ENCODE assay signal across 8 cellular contexts in the genomic region with DNA sequence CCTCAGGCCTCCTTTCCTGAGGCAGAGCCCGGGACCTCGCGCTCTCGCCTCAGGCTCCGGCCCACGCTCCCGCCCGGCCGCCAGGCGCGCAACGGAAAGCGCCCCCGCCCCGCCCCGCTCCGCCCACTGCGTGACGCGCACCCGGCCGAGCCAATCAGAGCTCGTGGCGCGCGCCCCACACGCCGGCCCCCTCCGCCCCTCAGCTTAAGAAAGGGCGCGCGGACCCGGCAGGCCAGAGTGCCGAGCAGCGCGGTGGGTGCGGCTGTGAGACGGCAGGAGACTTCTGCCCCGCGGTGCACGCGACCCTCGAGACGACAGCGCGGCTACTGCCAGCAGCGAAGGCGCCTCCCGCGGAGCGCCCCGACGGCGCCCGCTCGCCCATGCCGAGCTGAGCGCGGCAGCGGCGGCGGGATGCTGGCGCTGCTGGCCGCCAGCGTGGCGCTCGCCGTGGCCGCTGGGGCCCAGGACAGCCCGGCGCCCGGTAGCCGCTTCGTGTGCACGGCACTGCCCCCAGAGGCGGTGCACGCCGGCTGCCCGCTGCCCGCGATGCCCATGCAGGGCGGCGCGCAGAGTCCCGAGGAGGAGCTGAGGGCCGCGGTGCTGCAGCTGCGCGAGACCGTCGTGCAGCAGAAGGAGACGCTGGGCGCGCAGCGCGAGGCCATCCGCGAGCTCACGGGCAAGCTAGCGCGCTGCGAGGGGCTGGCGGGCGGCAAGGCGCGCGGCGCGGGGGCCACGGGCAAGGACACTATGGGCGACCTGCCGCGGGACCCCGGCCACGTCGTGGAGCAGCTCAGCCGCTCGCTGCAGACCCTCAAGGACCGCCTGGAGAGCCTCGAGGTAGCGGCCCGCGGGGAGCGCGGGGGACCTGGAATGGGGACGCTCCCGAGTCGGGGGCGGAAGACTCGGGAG. TPM values are rescaled to one million over a fixed set of nuclear protein-coding genes. Genes with fewer than 3 reads are reported as not detected.
A peak's percentile ranks its signal among the peaks of the same experiment; 100 is the strongest.
DNase-seq lines count a peak whose midpoint lies in the region; ATAC-seq, FAIRE-seq and TF ChIP-seq lines count a peak whose summit lies in the region.

A gene with protein sequence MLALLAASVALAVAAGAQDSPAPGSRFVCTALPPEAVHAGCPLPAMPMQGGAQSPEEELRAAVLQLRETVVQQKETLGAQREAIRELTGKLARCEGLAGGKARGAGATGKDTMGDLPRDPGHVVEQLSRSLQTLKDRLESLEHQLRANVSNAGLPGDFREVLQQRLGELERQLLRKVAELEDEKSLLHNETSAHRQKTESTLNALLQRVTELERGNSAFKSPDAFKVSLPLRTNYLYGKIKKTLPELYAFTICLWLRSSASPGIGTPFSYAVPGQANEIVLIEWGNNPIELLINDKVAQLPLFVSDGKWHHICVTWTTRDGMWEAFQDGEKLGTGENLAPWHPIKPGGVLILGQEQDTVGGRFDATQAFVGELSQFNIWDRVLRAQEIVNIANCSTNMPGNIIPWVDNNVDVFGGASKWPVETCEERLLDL (plus strand): TSS at position 235 of the 909 bp plus-strand sequence. CDS start 177 bp downstream, at position 412.

- no peak for TF ChIP-seq POLR2A in HepG2 (IDR thresholded peaks at IDR 0.05; ENCODE audit: insufficient read depth in 1 of 2, low read depth in 2 of 2, low read length in 2 of 2)

- intact Hi-C loops in HepG2 (cut with micrococcal nuclease; ENCODE audit: unreplicated experiment), result no loop called here

- H3K9me3 Mint-ChIP-seq in activated naive CD8-positive, alpha-beta T cell treated with anti-CD3 and anti-CD28 coated beads, Interleukin-2, amount 10 ng/mL, durations not matched to agents 7 days and 5 days, result peaks cover 3% of the 10 kb centered on the region

- in situ Hi-C loops in HepG2 (cut with HindIII; ENCODE audit: extremely low pct_ligation_motif_present, low pct_unique_long_range_greater_than_20kb), result no loop called here

- 7% methylated on average over 130 of the region's 130 CpGs for WGBS in liver
- 86% methylated on average over 85 of the region's 130 CpGs for whole genome bisulfite sequencing in HepG2 (ENCODE audit: low lambda C conversion rate)

- H3K4me3 Mint-ChIP-seq in activated naive CD8-positive, alpha-beta T cell treated with anti-CD3 and anti-CD28 coated beads, Interleukin-2, amount 10 ng/mL, durations not matched to agents 7 days and 5 days, result no peak within 1 kb of the TSS

- H3K9ac ChIP-seq in liver (ENCODE audit: low read depth in 1 of 2, low read length in 2 of 2), result no peak within 1 kb of the TSS
- H3K9ac ChIP-seq in HepG2 (ENCODE audit: insufficient read depth, low read depth, low read length), result no peak within 1 kb of the TSS
- H3K9ac ChIP-seq in iPS-18a (ENCODE audit: low read length), result peak within 1 kb of the TSS; percentile 6

- H3K79me2 ChIP-seq in HepG2 (ENCODE audit: insufficient read depth, low read length), result no peaks in the 10 kb centered on the region

- no peaks in the 10 kb centered on the region for H3K9me3 ChIP-seq in liver (ENCODE audit: control insufficient read depth in 4 of 4, low read length in 3 of 4)
- H3K9me3 ChIP-seq in HepG2 (ENCODE audit: low read length), result no peaks in the 10 kb centered on the region
- H3K9me3 ChIP-seq in iPS-18a (ENCODE audit: control insufficient read depth, low read depth, low read length), result no peaks in the 10 kb centered on the region

- no peak for FAIRE-seq in HepG2 (lab: Jason Lieb, UNC)

- H3K4me3 ChIP-seq in liver (ENCODE audit: low read depth in 1 of 3, low read length in 3 of 3), result peak within 1 kb of the TSS in 1 of 3 donors; percentile 44
- no peak within 1 kb of the TSS for H3K4me3 ChIP-seq in HepG2 (replicated peaks in 1 of 3; ENCODE audit: insufficient read depth in 1 of 3, low read depth in 2 of 3, low read length in 3 of 3)
- H3K4me3 ChIP-seq in iPS-18a (ENCODE audit: low read length), result peak within 1 kb of the TSS; percentile 62

- TF ChIP-seq RAD21 in liver (IDR thresholded peaks at IDR 0.05) (no peak), HepG2 (CRISPR knock-in tag; IDR thresholded peaks at IDR 0.05) (no peak)

- H3K4me2 ChIP-seq in HepG2 (ENCODE audit: low read depth, low read length), result no peak within 1 kb of the TSS

- no TSS peak for BruUV-seq in HepG2 (replicated peaks; lab: Mats Ljungman, UMichigan)

- H3K27ac ChIP-seq in liver (ENCODE audit: low read depth in 1 of 2, low read length in 2 of 2), result no peak within 1 kb of the TSS
- no peak within 1 kb of the TSS for H3K27ac ChIP-seq in HepG2 (ENCODE audit: extremely low read length, insufficient read depth, low read length)
- no peak within 1 kb of the TSS for H3K27ac ChIP-seq in iPS-18a (ENCODE audit: low read length)

- H2AFZ ChIP-seq in HepG2 (ENCODE audit: low read length), result no peak within 1 kb of the TSS

- no peaks in the 10 kb centered on the region for H3K36me3 Mint-ChIP-seq in activated naive CD8-positive, alpha-beta T cell treated with anti-CD3 and anti-CD28 coated beads, Interleukin-2, amount 10 ng/mL, durations not matched to agents 7 days and 5 days

- H3K36me3 ChIP-seq in liver (ENCODE audit: control insufficient read depth in 4 of 4, insufficient read depth in 3 of 4, low read depth in 1 of 4, low read length in 3 of 4), result no peaks in the 10 kb centered on the region
- H3K36me3 ChIP-seq in HepG2 (replicated peaks in 1 of 2; ENCODE audit: control insufficient read depth in 1 of 2, insufficient read depth in 2 of 2, low read length in 2 of 2), result no peaks in the 10 kb centered on the region
- no peaks in the 10 kb centered on the region for H3K36me3 ChIP-seq in iPS-18a (ENCODE audit: control insufficient read depth, low read depth, low read length)

- H3K4me1 ChIP-seq in liver (ENCODE audit: control insufficient read depth in 4 of 4, insufficient read depth in 4 of 4, low read length in 3 of 4) (peaks cover 20 to 37% (median 26%) of the 10 kb centered on the region in 4 donors), HepG2 (ENCODE audit: insufficient read depth, low read length) (peaks cover 17% of the 10 kb centered on the region), iPS-18a (ENCODE audit: control insufficient read depth, low read depth, low read length) (peaks cover 12% of the 10 kb centered on the region)

- peaks cover 3 to 10% (median 5%) of the 10 kb centered on the region in 4 donors for H3K27me3 ChIP-seq in liver (ENCODE audit: control insufficient read depth in 4 of 4, insufficient read depth in 4 of 4, low read length in 3 of 4)
- H3K27me3 ChIP-seq in HepG2 (ENCODE audit: control insufficient read depth in 1 of 2, insufficient read depth in 2 of 2, low read length in 2 of 2), result peaks cover 2 to 42% of the 10 kb centered on the region in 2 experiments; a peak in 3 of 5 replicates
- H3K27me3 ChIP-seq in iPS-18a (ENCODE audit: control insufficient read depth, insufficient read depth, low read length), result peaks cover 62% of the 10 kb centered on the region

- H4K20me1 ChIP-seq in HepG2 (ENCODE audit: insufficient read depth, low read length), result 0 out of 2 replicates have a peak, but pooled peaks cover 2% of the 10 kb centered on the region

- peak; percentile 44 for TF ChIP-seq CTCF in liver (IDR thresholded peaks at IDR 0.05; ENCODE audit: low read depth, low read length, missing input control)
- TF ChIP-seq CTCF in HepG2 (CRISPR knock-in tag; IDR thresholded peaks at IDR 0.05), result no peak

- ATAC-seq in HepG2, result no peak
- no peak for ATAC-seq in activated naive CD8-positive, alpha-beta T cell treated with anti-CD3 and anti-CD28 coated beads, Interleukin-2, amount 10 ng/mL, durations not matched to agents 7 days and 5 days (ENCODE audit: low read depth)
- ATAC-seq in HG03025 (IDR thresholded peaks at IDR 0.05; ENCODE audit: low FRiP score, unreplicated experiment), result no peak

- peaks cover 46% of the 10 kb centered on the region for H3K27me3 Mint-ChIP-seq in activated naive CD8-positive, alpha-beta T cell treated with anti-CD3 and anti-CD28 coated beads, Interleukin-2, amount 10 ng/mL, durations not matched to agents 7 days and 5 days

- no peak within 1 kb of the TSS for H3K27ac Mint-ChIP-seq in activated naive CD8-positive, alpha-beta T cell treated with anti-CD3 and anti-CD28 coated beads, Interleukin-2, amount 10 ng/mL, durations not matched to agents 7 days and 5 days

- CTCF ChIA-PET in HepG2 (lab: Yijun Ruan, JAX; ENCODE audit: low intra/inter-chr PET ratio, low total read pairs), result no interaction called here

- no peak for DNase-seq in HepG2 (ENCODE audit: low spot score)
- peak; percentile 32 for DNase-seq in activated naive CD8-positive, alpha-beta T cell treated with anti-CD3 and anti-CD28 coated beads, Interleukin-2, amount 10 ng/mL, durations not matched to agents 7 days and 5 days
- peak; percentile 16 for DNase-seq in stimulated activated CD8-positive, alpha-beta memory T cell treated with anti-CD3 and anti-CD28 coated beads, Interleukin-4, amount 100 ng/mL, for 24 hours (ENCODE audit: low read depth)
- no peak for DNase-seq in RKO (ENCODE audit: low spot score)
- no peak for DNase-seq in OCI-M2 (lab: John Stamatoyannopoulos, UW; ENCODE audit: unreplicated experiment)

- no peak for TF ChIP-seq EP300 in HepG2 (IDR thresholded peaks at IDR 0.05; ENCODE audit: low read depth in 2 of 2, low read length in 2 of 2)
- TF ChIP-seq EP300 in HepG2 (CRISPR knock-in tag; IDR thresholded peaks at IDR 0.05; ENCODE audit: borderline replicate concordance), result no peak

- POLR2A ChIA-PET in HepG2 (lab: Yijun Ruan, JAX), result no interaction called here
- POLR2A ChIA-PET in activated naive CD8-positive, alpha-beta T cell treated with anti-CD3 and anti-CD28 coated beads, Interleukin-2, amount 10 ng/mL, durations not matched to agents 7 days and 5 days (lab: Charles Lee), result no interaction called here

- no peaks in the 10 kb centered on the region for H3K4me1 Mint-ChIP-seq in activated naive CD8-positive, alpha-beta T cell treated with anti-CD3 and anti-CD28 coated beads, Interleukin-2, amount 10 ng/mL, durations not matched to agents 7 days and 5 days

RNA-seq across cellular contexts. Expression of the gene that starts here (rescaled TPM):
- 1 to 10 TPM in 1 of 2 donors, under 1 TPM in 1; 0.09 to 1.5 TPM for total RNA-seq in liver
- polyA plus RNA-seq in liver, result under 1 TPM; 0.22 to 0.95 TPM
- not detected in 2 replicates for total RNA-seq in HepG2 (2016; rRNA removed; fragmentation: Illumina TruSeq; extraction: Trizol)
- total RNA-seq in HepG2 (2016; cell fraction: cytosol; rRNA removed; fragmentation: Illumina TruSeq; extraction: Trizol; ENCODE audit: low read depth), result not detected in 2 replicates
- not detected in 2 replicates for total RNA-seq in HepG2 (2016; cell fraction: insoluble cytoplasmic fraction; rRNA removed; fragmentation: Illumina TruSeq; extraction: Trizol)
- not detected in 2 replicates for total RNA-seq in HepG2 (2016; cell fraction: membrane; rRNA removed; fragmentation: Illumina TruSeq; extraction: Trizol)
- total RNA-seq in HepG2 (2016; cell fraction: nucleus; rRNA removed; fragmentation: Illumina TruSeq; extraction: Trizol), result not detected in 2 replicates
- not detected in 2 replicates for polyA plus RNA-seq in HepG2 (2011; rRNA removed)
- not detected in 2 replicates for polyA plus RNA-seq in HepG2 (2011; cell fraction: cytosol; rRNA removed)
- not detected in 2 replicates for polyA plus RNA-seq in HepG2 (2011; cell fraction: nucleus; rRNA removed)
- not detected in 2 replicates for polyA plus RNA-seq in HepG2 (2012)
- not detected in 2 replicates for polyA plus RNA-seq in HepG2 (2016; cell fraction: cytosol; fragmentation: Illumina TruSeq; extraction: Trizol; ENCODE audit: low read depth)
- polyA plus RNA-seq in HepG2 (2016; cell fraction: insoluble cytoplasmic fraction; fragmentation: Illumina TruSeq; extraction: Trizol; ENCODE audit: low read depth), result not detected in 2 replicates
- not detected in 2 replicates for polyA plus RNA-seq in HepG2 (2016; cell fraction: membrane; fragmentation: Illumina TruSeq; extraction: Trizol; ENCODE audit: low read depth)
- polyA plus RNA-seq in HepG2 (2016; cell fraction: nucleus; fragmentation: Illumina TruSeq; extraction: Trizol; ENCODE audit: insufficient read depth, low read depth), result not detected in 2 replicates
- polyA minus RNA-seq in HepG2 (2011; rRNA and poly(A)+ RNA removed; ENCODE audit: low replicate concordance), result not detected in 2 replicates
- polyA minus RNA-seq in HepG2 (2011; cell fraction: cytosol; rRNA and poly(A)+ RNA removed), result not detected in 2 replicates
- polyA minus RNA-seq in HepG2 (2011; cell fraction: nucleus; rRNA and poly(A)+ RNA removed), result not detected in 2 replicates
- not detected for total RNA-seq in activated naive CD8-positive, alpha-beta T cell treated with anti-CD3 and anti-CD28 coated beads, Interleukin-2, amount 10 ng/mL, durations not matched to agents 7 days and 5 days

Comparison
In these comparisons a context has a peak if more than half of its experiments do, and no peak if none do; other contexts are left out.
1. Peak in DNase-seq in activated naive CD8-positive, alpha-beta T cell treated with anti-CD3 and anti-CD28 coated beads, Interleukin-2, amount 10 ng/mL, durations not matched to agents 7 days and 5 days; RNA of the gene not detected or under 1 TPM.